27 cellular contexts compared by ENCODE assay signal in genomic region chr6:11613336-11613735, GRCh38.
DNase-seq lines count a peak whose midpoint lies in the region; ATAC-seq and TF ChIP-seq lines count a peak whose summit lies in the region.
"Had no signal": no experiment of that assay in that cellular context is flagged by ENCODE, and none has a peak within 500 bp of the region (broad histone marks: within the 10 kb centered on the region; RNA-seq: fewer than 3 reads in every experiment).

No MANE protein-coding gene starts in this region.

- H4K8ac ChIP-seq in mesenchymal stem cell (ENCODE audit: low read length): no peak overlapping the region

- H2BK12ac ChIP-seq in mesenchymal stem cell (ENCODE audit: low read length in 2 of 2): peak overlapping the region in 1 of 2 experiments; percentile 91

- H3K36me3 Mint-ChIP-seq in immature natural killer cell: no peaks in the 10 kb centered on the region
- H3K36me3 Mint-ChIP-seq: neural progenitor cell had no signal

- H2BK120ac ChIP-seq in mesenchymal stem cell (ENCODE audit: low read depth, low read length): no peak overlapping the region

- peak overlapping the region; percentile 53 for H3K9ac ChIP-seq in SK-N-SH
- H3K9ac ChIP-seq in mesenchymal stem cell (ENCODE audit: low read length): no peak overlapping the region
- H3K9ac ChIP-seq: neural progenitor cell had no signal

- POLR2A ChIA-PET in SK-N-SH (lab: Yijun Ruan, JAX): no interaction called here

- no peaks in the 10 kb centered on the region for H3K9me3 Mint-ChIP-seq in immature natural killer cell
- H3K9me3 Mint-ChIP-seq: CD4-positive, alpha-beta T cell; central memory CD8-positive, alpha-beta T cell; neural progenitor cell had no signal

- no peak overlapping the region for H3K23ac ChIP-seq in mesenchymal stem cell (ENCODE audit: low read length in 2 of 2)

- H2AFZ ChIP-seq in SK-N-SH (ENCODE audit: low read depth) (no peak overlapping the region), mesenchymal stem cell (ENCODE audit: low read depth, low read length) (no peak overlapping the region)
- H2AFZ ChIP-seq: neural progenitor cell had no signal

- no peak for TF ChIP-seq EP300 in SK-N-SH (IDR thresholded peaks at IDR 0.05; ENCODE audit: borderline replicate concordance in 1 of 2, low read depth in 1 of 2, low read length in 1 of 2)

- peak overlapping the region in 1 of 2 experiments; percentile 86 for H3K4ac ChIP-seq in mesenchymal stem cell (ENCODE audit: low read depth in 1 of 2, low read length in 2 of 2)

- H3K14ac ChIP-seq in mesenchymal stem cell (ENCODE audit: low read length in 2 of 2): no peak overlapping the region

- H3K4me1 Mint-ChIP-seq in immature natural killer cell: no peaks in the 10 kb centered on the region
- H3K4me1 Mint-ChIP-seq: activated CD4-positive, alpha-beta T cell treated with anti-CD3 and anti-CD28 coated beads for 36 hours; central memory CD8-positive, alpha-beta T cell had no signal

- TF ChIP-seq CTCF in SK-N-SH (IDR thresholded peaks at IDR 0.05) (no peak), brain microvascular endothelial cell (IDR thresholded peaks at IDR 0.05; ENCODE audit: low read depth, low read length, missing control alignments) (no peak), thoracic aorta (IDR thresholded peaks at IDR 0.05) (no peak)

- peak overlapping the region; percentile 92 for H2AK5ac ChIP-seq in mesenchymal stem cell (ENCODE audit: low read length, severe bottlenecking)

- no peaks in the 10 kb centered on the region for H4K20me1 ChIP-seq in SK-N-SH (ENCODE audit: insufficient read depth)

- no peak overlapping the region for H3K4me3 Mint-ChIP-seq in immature natural killer cell
- H3K4me3 Mint-ChIP-seq: activated CD4-positive, alpha-beta T cell treated with anti-CD3 and anti-CD28 coated beads for 36 hours; activated CD8-positive, alpha-beta T cell treated with anti-CD3 and anti-CD28 coated beads, Interleukin-2, amount 10 ng/mL, durations not matched to agents 7 days and 5 days; CD4-positive, alpha-beta T cell; central memory CD8-positive, alpha-beta T cell; neural progenitor cell had no signal

- H3K4me2 ChIP-seq in SK-N-SH: peak overlapping the region; percentile 16; the same call in 1 of the 2 replicates
- H3K4me2 ChIP-seq in mesenchymal stem cell (ENCODE audit: low read length, poor library complexity, severe bottlenecking): no peak overlapping the region
- H3K4me2 ChIP-seq: neural progenitor cell had no signal

- WGBS in SK-N-SH (ENCODE audit: low lambda C conversion rate): 75% methylated on average over 1 of the region's 1 CpG
- no CpG with 5 or more reads among the region's 1 CpG for WGBS in mesenchymal stem cell

- H3K4me3 ChIP-seq in SK-N-SH (ENCODE audit: low read depth in 2 of 2, low read length in 1 of 2): no peak overlapping the region
- no peak overlapping the region for H3K4me3 ChIP-seq in brain microvascular endothelial cell (ENCODE audit: low read depth, low read length)
- no peak overlapping the region for H3K4me3 ChIP-seq in mesenchymal stem cell (ENCODE audit: insufficient read depth in 1 of 2, low read depth in 1 of 2, low read length in 2 of 2)
- no peak overlapping the region for H3K4me3 ChIP-seq in thoracic aorta
- H3K4me3 ChIP-seq: K562, neural progenitor cell, right lobe of liver, testis, vagina had no signal

- no peak overlapping the region for H2BK15ac ChIP-seq in mesenchymal stem cell (ENCODE audit: low read depth, poor library complexity, severe bottlenecking)

- H3K9me3 ChIP-seq in SK-N-SH: no peaks in the 10 kb centered on the region
- H3K9me3 ChIP-seq in mesenchymal stem cell (ENCODE audit: control insufficient read depth, low read length): no peaks in the 10 kb centered on the region
- H3K9me3 ChIP-seq in thoracic aorta: no peaks in the 10 kb centered on the region
- H3K9me3 ChIP-seq: right lobe of liver, testis, vagina had no signal

- H3K4me1 ChIP-seq in SK-N-SH (ENCODE audit: control insufficient read depth in 1 of 2, insufficient read depth in 2 of 2, low read depth in 1 of 2, low read length in 1 of 2) (peaks cover 0 to 26% of the 10 kb centered on the region in 2 experiments; a peak in 2 of 4 replicates), mesenchymal stem cell (ENCODE audit: control insufficient read depth, insufficient read depth, low read depth, low read length) (peaks cover 16% of the 10 kb centered on the region), thoracic aorta (ENCODE audit: control insufficient read depth in 1 of 2, low read depth in 2 of 2) (peaks cover 31 to 70% of the 10 kb centered on the region in 2 donors)
- H3K4me1 ChIP-seq: right lobe of liver, vagina had no signal

- H3K27ac ChIP-seq in SK-N-SH (ENCODE audit: low read depth in 2 of 2, low read length in 1 of 2): peak overlapping the region; percentile 48 to 97; a peak in 3 of 4 replicates
- peak overlapping the region; percentile 97 for H3K27ac ChIP-seq in brain microvascular endothelial cell
- H3K27ac ChIP-seq in mesenchymal stem cell (ENCODE audit: low read length, poor library complexity, severe bottlenecking): peak overlapping the region; percentile 100
- H3K27ac ChIP-seq in thoracic aorta: peak overlapping the region; percentile 48 to 63
- H3K27ac ChIP-seq: 22Rv1, neural progenitor cell, right lobe of liver, testis, vagina had no signal

- H2BK5ac ChIP-seq in mesenchymal stem cell (ENCODE audit: low read depth, low read length, poor library complexity, severe bottlenecking): peak overlapping the region; percentile 96

- peak overlapping the region in 1 of 2 experiments; percentile 77 for H3K18ac ChIP-seq in mesenchymal stem cell (ENCODE audit: low read depth in 1 of 2, low read length in 2 of 2)

- H3K36me3 ChIP-seq in SK-N-SH (replicated peaks in 1 of 2; ENCODE audit: control insufficient read depth in 1 of 2, insufficient read depth in 2 of 2, low read length in 1 of 2) (no peaks in the 10 kb centered on the region), brain microvascular endothelial cell (replicated peaks) (no peaks in the 10 kb centered on the region), mesenchymal stem cell (ENCODE audit: control insufficient read depth in 1 of 2, insufficient read depth in 2 of 2, low read depth in 1 of 2, low read length in 2 of 2) (no peaks in the 10 kb centered on the region), thoracic aorta (no peaks in the 10 kb centered on the region)
- H3K36me3 ChIP-seq: neural progenitor cell, right lobe of liver, vagina had no signal

- no peak overlapping the region for H4K91ac ChIP-seq in mesenchymal stem cell (ENCODE audit: low read length)

- CTCF ChIA-PET in SK-N-SH (lab: Yijun Ruan, JAX): no interaction called here

- in situ Hi-C loops in brain microvascular endothelial cell (cut with HindIII; ENCODE audit: low pct_ligation_motif_present, low sequenced_read_pairs): no loop called here

- H3K79me2 ChIP-seq in SK-N-SH (ENCODE audit: insufficient read depth): no peaks in the 10 kb centered on the region

- no peaks in the 10 kb centered on the region for H3K27me3 ChIP-seq in SK-N-SH (ENCODE audit: insufficient read depth)
- no peaks in the 10 kb centered on the region for H3K27me3 ChIP-seq in brain microvascular endothelial cell (replicated peaks)
- H3K27me3 ChIP-seq in mesenchymal stem cell (ENCODE audit: control insufficient read depth in 1 of 2, insufficient read depth in 1 of 2, low read length in 2 of 2): no peaks in the 10 kb centered on the region
- no peaks in the 10 kb centered on the region for H3K27me3 ChIP-seq in thoracic aorta (replicated peaks; ENCODE audit: insufficient read depth)
- H3K27me3 ChIP-seq: neural progenitor cell, right lobe of liver, testis, vagina had no signal

- TF ChIP-seq RAD21 in SK-N-SH (IDR thresholded peaks at IDR 0.05; ENCODE audit: low read length): no peak

- DNase-seq in SK-N-SH: no peak
- DNase-seq in brain microvascular endothelial cell: no peak
- no peak for DNase-seq in mesenchymal stem cell
- DNase-seq in thoracic aorta (ENCODE audit: low spot score): no peak
- DNase-seq in activated naive CD4-positive, alpha-beta T cell treated with anti-CD3 and anti-CD28 coated beads, Interleukin-2, amount 50 U/mL, for 16 hours: no peak
- no peak for DNase-seq in immature natural killer cell
- DNase-seq: activated CD4-positive, alpha-beta T cell treated with anti-CD3 and anti-CD28 coated beads for 36 hours; activated CD8-positive, alpha-beta T cell treated with anti-CD3 and anti-CD28 coated beads, Interleukin-2, amount 10 ng/mL, durations not matched to agents 7 days and 5 days; activated effector memory CD4-positive, alpha-beta T cell treated with anti-CD3 and anti-CD28 coated beads, Interleukin-2, amount 50 U/mL, for 16 hours; activated T-cell treated with anti-CD3 and anti-CD28 coated beads for 4 hours; AML-193; CD4-positive, alpha-beta T cell; DMS153; glutamatergic neuron; NCI-H2081; NCI-H69; posterior cingulate gyrus; right lobe of liver; stimulated activated naive CD4-positive, alpha-beta T cell treated with Interleukin-2 at 50 U/mL for 16 hours; testis had no signal

- ATAC-seq in SK-N-SH treated with all-trans-retinoic acid at 6 μM for 48 hours: no peak
- ATAC-seq in thoracic aorta (ENCODE audit: insufficient number of reproducible peaks, low FRiP score, low read depth): no peak
- no peak for ATAC-seq in GM18867 (IDR thresholded peaks at IDR 0.05; ENCODE audit: unreplicated experiment)
- ATAC-seq: activated CD4-positive, alpha-beta T cell treated with anti-CD3 and anti-CD28 coated beads for 36 hours; activated CD8-positive, alpha-beta T cell treated with anti-CD3 and anti-CD28 coated beads, Interleukin-2, amount 10 ng/mL, durations not matched to agents 7 days and 5 days; K562; right lobe of liver had no signal

- H3F3A ChIP-seq in SK-N-SH (replicated peaks; ENCODE audit: insufficient read depth): peaks cover 53% of the 10 kb centered on the region

- H3K27me3 Mint-ChIP-seq in immature natural killer cell (ENCODE audit: low read depth in 3 of 3): peaks cover 2 to 8% (median 3%) of the 10 kb centered on the region in 3 donors
- H3K27me3 Mint-ChIP-seq: CD4-positive, alpha-beta T cell had no signal

- H3K79me1 ChIP-seq in mesenchymal stem cell (replicated peaks; ENCODE audit: low read length, poor library complexity, severe bottlenecking): no peaks in the 10 kb centered on the region

- H3K9me2 ChIP-seq in SK-N-SH: no peaks in the 10 kb centered on the region

- H3K27ac Mint-ChIP-seq in immature natural killer cell: no peak overlapping the region
- H3K27ac Mint-ChIP-seq: activated CD4-positive, alpha-beta T cell treated with anti-CD3 and anti-CD28 coated beads for 36 hours; activated CD8-positive, alpha-beta T cell treated with anti-CD3 and anti-CD28 coated beads, Interleukin-2, amount 10 ng/mL, durations not matched to agents 7 days and 5 days; CD4-positive, alpha-beta T cell; neural progenitor cell had no signal

TF ChIP-seq in SK-N-SH, 30 proteins besides CTCF, POLR2A, EP300 and RAD21 (continues in another document):
- TF ChIP-seq FOSL2 (IDR thresholded peaks at IDR 0.05; ENCODE audit: borderline replicate concordance, low read depth) (no peak), JUND (IDR thresholded peaks at IDR 0.05) (no peak), RFX5 (IDR thresholded peaks at IDR 0.05; ENCODE audit: low read length) (no peak)
